7 cellular contexts compared by ENCODE assay signal in genomic region chr19:56141416-56141992, GRCh38. TPM values are rescaled to one million over a fixed set of nuclear protein-coding genes. Genes with fewer than 3 reads are reported as not detected.
A peak's percentile ranks its signal among the peaks of the same experiment; 100 is the strongest.
DNase-seq lines count a peak whose midpoint lies in the region; ATAC-seq and TF ChIP-seq lines count a peak whose summit lies in the region.

No MANE protein-coding gene starts in this region.

- peaks cover 4% of the 10 kb centered on the region for H3K27me3 Mint-ChIP-seq in nephron (ENCODE audit: low read depth)

- no peak overlapping the region for H2AFZ ChIP-seq in SU-DHL-6 (ENCODE audit: low read depth, low read length, severe bottlenecking)

- no peak for TF ChIP-seq CTCF in SU-DHL-6 (IDR thresholded peaks at IDR 0.05; ENCODE audit: insufficient read depth, low read length, poor library complexity, severe bottlenecking)
- no peak for TF ChIP-seq CTCF in coronary artery (IDR thresholded peaks at IDR 0.05)
- TF ChIP-seq CTCF in nephron (IDR thresholded peaks at IDR 0.05; ENCODE audit: unreplicated experiment in 3 of 3) = no peak

- H3F3A ChIP-seq in SU-DHL-6 (ENCODE audit: insufficient read depth) = no peaks in the 10 kb centered on the region

- no peaks in the 10 kb centered on the region for H3K9me2 ChIP-seq in SU-DHL-6 (replicated peaks; ENCODE audit: insufficient read depth, low read length)

- H3K4me3 ChIP-seq in H7 (ENCODE audit: insufficient read depth, low read depth, low read length) = peak overlapping the region; percentile 63
- H3K4me3 ChIP-seq in SU-DHL-6 (ENCODE audit: insufficient read depth, low read length, poor library complexity, severe bottlenecking) = peak overlapping the region; percentile 55
- H3K4me3 ChIP-seq in coronary artery = peak overlapping the region; percentile 76

- H3K27ac Mint-ChIP-seq in nephron = peak overlapping the region; percentile 81 to 93 (median 89)

- H4K20me1 ChIP-seq in SU-DHL-6 (ENCODE audit: low read depth, low read length) = no peaks in the 10 kb centered on the region

- peak overlapping the region; percentile 74 for H3K9ac ChIP-seq in SU-DHL-6 (ENCODE audit: low read length)

- H3K9me3 ChIP-seq in SU-DHL-6 (ENCODE audit: insufficient read depth, low read length) = no peaks in the 10 kb centered on the region

- peak overlapping the region; percentile 37 for H3K27ac ChIP-seq in SU-DHL-6 (ENCODE audit: low read depth, low read length)
- H3K27ac ChIP-seq in coronary artery = peak overlapping the region; percentile 58 to 96

- H3K4me2 ChIP-seq in SU-DHL-6 (ENCODE audit: low read depth, low read length, poor library complexity, severe bottlenecking) = peak overlapping the region; percentile 79

- H3K27me3 ChIP-seq in H7 (ENCODE audit: control insufficient read depth, insufficient read depth, low read length) = no peaks in the 10 kb centered on the region
- no peaks in the 10 kb centered on the region for H3K27me3 ChIP-seq in SU-DHL-6 (ENCODE audit: low read length)

- DNase-seq in H7 (no peak), coronary artery (ENCODE audit: low spot score) (no peak), NCI-H446 treated with DMSO at 0.1 percent for 48 hours (lab: John Stamatoyannopoulos, UW) (no peak), H4 (ENCODE audit: low spot score) (no peak)

- no peak for ATAC-seq in HG03175 (IDR thresholded peaks at IDR 0.05; ENCODE audit: unreplicated experiment)

- H3K4me1 Mint-ChIP-seq in nephron = peaks cover 35% of the 10 kb centered on the region

- H3K36me3 Mint-ChIP-seq in nephron (ENCODE audit: low read depth) = no peaks in the 10 kb centered on the region

- peaks cover 34% of the 10 kb centered on the region for H3K79me2 ChIP-seq in SU-DHL-6 (ENCODE audit: insufficient read depth, low read length)

- peak overlapping the region; percentile 87 to 88 (median 87) for H3K4me3 Mint-ChIP-seq in nephron

- no peaks in the 10 kb centered on the region for H3K9me3 Mint-ChIP-seq in nephron

- H3K36me3 ChIP-seq in H7 (replicated peaks; ENCODE audit: control insufficient read depth, insufficient read depth, low read length) = no peaks in the 10 kb centered on the region; the same call in 1 of the 2 replicates
- H3K36me3 ChIP-seq in SU-DHL-6 (ENCODE audit: low read length) = no peaks in the 10 kb centered on the region

RNA-seq across cellular contexts. Expression of gene ZNF444, which starts 0.4 kb away (rescaled TPM):
- 60.9 and 63.4 TPM in 2 replicates for total RNA-seq in H7 (2014; rRNA removed; shearing (Covaris generic))
- total RNA-seq in H4 (2014; rRNA removed; shearing (Covaris generic)) = 9.4 and 13.8 TPM in 2 replicates

RNA-seq across cellular contexts. Expression of gene ZNF787, which starts 20.4 kb away (rescaled TPM):
- 84.2 and 95.4 TPM in 2 replicates for total RNA-seq in H7 (2014; rRNA removed; shearing (Covaris generic))
- total RNA-seq in H4 (2014; rRNA removed; shearing (Covaris generic)) = 8.6 and 12.4 TPM in 2 replicates

RNA-seq across cellular contexts. Expression of gene GALP, which starts 34.3 kb away (rescaled TPM):
- total RNA-seq in H7 (2014; rRNA removed; shearing (Covaris generic)) = not detected in 2 replicates
- total RNA-seq in H4 (2014; rRNA removed; shearing (Covaris generic)) = 0.35 and 0.43 TPM in 2 replicates

RNA-seq across cellular contexts. Expression of gene ZSCAN5B, which starts 56.1 kb away (rescaled TPM):
- total RNA-seq in H7 (2014; rRNA removed; shearing (Covaris generic)) = not detected in 2 replicates
- total RNA-seq in H4 (2014; rRNA removed; shearing (Covaris generic)) = 0.04 and 0.25 TPM in 2 replicates
